In genomic region chr11:43486141-43486540, GRCh38 we compare ENCODE assay signal across 30 cellular contexts.
DNase-seq lines count a peak whose midpoint lies in the region; ATAC-seq, FAIRE-seq and TF ChIP-seq lines count a peak whose summit lies in the region.
"Had no signal": no experiment of that assay in that cellular context is flagged by ENCODE, and none has a peak within 500 bp of the region (broad histone marks: within the 10 kb centered on the region; RNA-seq: fewer than 3 reads in every experiment).

No MANE protein-coding gene starts in this region.

- TF ChIP-seq CTCF in K562 (IDR thresholded peaks at IDR 0.05 in 2 of 3, conservative IDR thresholded peaks at IDR 0.05 in 1 of 3; ENCODE audit: insufficient read depth in 2 of 3, low read depth in 1 of 3, low read length in 3 of 3) (no peak), foreskin keratinocyte (conservative IDR thresholded peaks at IDR 0.05) (no peak)

- peaks cover 0 to 2% (median 0%) of the 10 kb centered on the region in 6 donors for H3K9me3 Mint-ChIP-seq in immature natural killer cell

- no peaks in the 10 kb centered on the region for H3K9me3 ChIP-seq in K562 (replicated peaks; ENCODE audit: control insufficient read depth, insufficient read depth, low read depth, low read length)
- H3K9me3 ChIP-seq: ovary, SJCRH30, tibial artery had no signal

- no peak for TF ChIP-seq EP300 in K562 (IDR thresholded peaks at IDR 0.05; ENCODE audit: low read length)

- peaks cover 0 to 1% (median 0%) of the 10 kb centered on the region in 3 donors for H3K27me3 Mint-ChIP-seq in immature natural killer cell (ENCODE audit: low read depth in 3 of 3)
- H3K27me3 Mint-ChIP-seq: activated naive CD8-positive, alpha-beta T cell treated with anti-CD3 and anti-CD28 coated beads for 36 hours had no signal

- no peak for ATAC-seq in K562
- peak; percentile 61 for ATAC-seq in foreskin keratinocyte
- ATAC-seq in GM18870 (IDR thresholded peaks at IDR 0.05; ENCODE audit: unreplicated experiment) = no peak
- ATAC-seq: activated CD8-positive, alpha-beta T cell treated with anti-CD3 and anti-CD28 coated beads, Interleukin-2, amount 10 ng/mL, durations not matched to agents 7 days and 5 days; HCT116; heart right ventricle had no signal

- H3K4me2 ChIP-seq in K562 (ENCODE audit: insufficient read depth, low read length) = no peak overlapping the region
- H3K4me2 ChIP-seq: BLaER1 had no signal

- H3K27me3 ChIP-seq in K562 (ENCODE audit: control insufficient read depth in 2 of 2, insufficient read depth in 2 of 2, low read length in 2 of 2) = no peaks in the 10 kb centered on the region
- H3K27me3 ChIP-seq in foreskin keratinocyte = no peaks in the 10 kb centered on the region
- H3K27me3 ChIP-seq: BLaER1, heart right ventricle, ovary, SJCRH30, tibial artery had no signal

- no peaks in the 10 kb centered on the region for H4K20me1 ChIP-seq in K562 (replicated peaks; ENCODE audit: control insufficient read depth, insufficient read depth, low read length)
- H4K20me1 ChIP-seq: BLaER1 had no signal

- in situ Hi-C loops in K562 (cut with MboI) = no loop called here

- H3K4me1 Mint-ChIP-seq in immature natural killer cell = peaks cover 3 to 6% of the 10 kb centered on the region in 2 donors
- H3K4me1 Mint-ChIP-seq: activated naive CD8-positive, alpha-beta T cell treated with anti-CD3 and anti-CD28 coated beads for 36 hours had no signal

- no TSS peak for BruUV-seq in K562 (replicated peaks; lab: Mats Ljungman, UMichigan)

- 55% methylated on average over 5 of the region's 6 CpGs for WGBS in K562 (ENCODE audit: insufficient coverage, low coverage, missing lambda C conversion rate)

- no peak overlapping the region for H3K4me3 ChIP-seq in K562
- H3K4me3 ChIP-seq: BLaER1, heart right ventricle, lung, ovary, SJCRH30, tibial artery had no signal

- TF ChIP-seq RAD21 in K562 (CRISPR knock-in tag; conservative IDR thresholded peaks at IDR 0.05 in 1 of 2, IDR thresholded peaks at IDR 0.05 in 1 of 2) = no peak

- no peaks in the 10 kb centered on the region for H3K4me1 ChIP-seq in K562 (replicated peaks in 1 of 2; ENCODE audit: control insufficient read depth in 2 of 2, insufficient read depth in 2 of 2, low read length in 2 of 2)
- H3K4me1 ChIP-seq in foreskin keratinocyte = no peaks in the 10 kb centered on the region
- H3K4me1 ChIP-seq: heart right ventricle, SJCRH30, tibial artery had no signal

- H3K27ac Mint-ChIP-seq in immature natural killer cell = no peak overlapping the region
- H3K27ac Mint-ChIP-seq: activated CD8-positive, alpha-beta T cell treated with anti-CD3 and anti-CD28 coated beads, Interleukin-2, amount 10 ng/mL, durations not matched to agents 7 days and 5 days; activated naive CD8-positive, alpha-beta T cell treated with anti-CD3 and anti-CD28 coated beads for 36 hours; nephron progenitor cell had no signal

- H3K9me1 ChIP-seq in K562 (ENCODE audit: control insufficient read depth, insufficient read depth, low read length) = no peaks in the 10 kb centered on the region

- H2AFZ ChIP-seq in K562 (ENCODE audit: low read depth, low read length) = no peak overlapping the region

- no peak overlapping the region for H3K9ac ChIP-seq in K562 (ENCODE audit: insufficient read depth in 1 of 2, low read depth in 2 of 2, low read length in 2 of 2)
- H3K9ac ChIP-seq: BLaER1 had no signal

- CTCF ChIA-PET in K562 (lab: Yijun Ruan, JAX; ENCODE audit: low intra/inter-chr PET ratio) = no interaction called here

- H3K27ac ChIP-seq in K562 (ENCODE audit: extremely low read depth, low read depth, low read length) = no peak overlapping the region
- H3K27ac ChIP-seq in foreskin keratinocyte = no peak overlapping the region
- H3K27ac ChIP-seq: BLaER1, heart right ventricle, ovary, SJCRH30, tibial artery had no signal

- POLR2A ChIA-PET in K562 (lab: Yijun Ruan, JAX) = interaction anchor here (0.6 to 1.1 kb wide), 2 partner anchors 88 to 1546 kb away, joined by 3 read pairs; no protein-coding TSS in a partner anchor

- DNase-seq in Daoy (ENCODE audit: low read depth) = peak; percentile 24
- DNase-seq in HT1080 (ENCODE audit: low read depth) = peak; percentile 77
- peak in 1 of 4 experiments; percentile 7 for DNase-seq in K562 (ENCODE audit: extremely low read depth in 1 of 4, low spot score in 3 of 4)
- DNase-seq in foreskin keratinocyte = peak in 1 of 2 donors; percentile 31
- no peak for DNase-seq in immature natural killer cell
- no peak for DNase-seq in dedifferentiated amniotic fluid mesenchymal stem cell (ENCODE audit: extremely low spot score)
- DNase-seq: activated CD4-positive, CD25-positive, alpha-beta regulatory T cell treated with anti-CD3 and anti-CD28 coated beads, Interleukin-2, amount 50 U/mL, for 72 hours; activated CD8-positive, alpha-beta T cell treated with anti-CD3 and anti-CD28 coated beads, Interleukin-2, amount 10 ng/mL, durations not matched to agents 7 days and 5 days; activated effector memory CD4-positive, alpha-beta T cell treated with Interleukin-2 at 50 U/mL for 16 hours; activated naive CD8-positive, alpha-beta T cell treated with anti-CD3 and anti-CD28 coated beads for 36 hours; cerebellar nuclear complex; effector CD4-positive, alpha-beta T cell; foreskin melanocyte; heart right ventricle; NCI-H1092; NCI-H187 treated with DMSO at 0.1 percent for 48 hours; NCI-H69; nephron progenitor cell; ovary; SJCRH30; small intestine; stimulated activated CD4-positive, alpha-beta T cell treated with anti-CD3 and anti-CD28 coated beads, Interleukin-1b, Interleukin-23, amount 100 ng/mL, for 48 hours; T-helper 1 cell; tibial artery had no signal

- TF ChIP-seq POLR2A in K562 (conservative IDR thresholded peaks at IDR 0.05) = no peak

- peaks cover 25% of the 10 kb centered on the region for H3K36me3 ChIP-seq in K562 (ENCODE audit: control insufficient read depth, insufficient read depth, low read length)
- H3K36me3 ChIP-seq: ovary had no signal

- intact Hi-C loops in K562 (cut with micrococcal nuclease) = no loop called here

- peaks cover 12 to 28% (median 18%) of the 10 kb centered on the region in 3 donors for H3K36me3 Mint-ChIP-seq in immature natural killer cell

- no peak overlapping the region for H3K4me3 Mint-ChIP-seq in immature natural killer cell
- H3K4me3 Mint-ChIP-seq: activated CD8-positive, alpha-beta T cell treated with anti-CD3 and anti-CD28 coated beads, Interleukin-2, amount 10 ng/mL, durations not matched to agents 7 days and 5 days; activated naive CD8-positive, alpha-beta T cell treated with anti-CD3 and anti-CD28 coated beads for 36 hours; nephron progenitor cell had no signal

- no peaks in the 10 kb centered on the region for H3K79me2 ChIP-seq in K562 (ENCODE audit: control insufficient read depth, insufficient read depth, low read length)

- no peak for FAIRE-seq in K562 (lab: Jason Lieb, UNC)
- FAIRE-seq: GM18507, small intestine, TTC549 had no signal

TF ChIP-seq in K562, 482 proteins besides CTCF, POLR2A, EP300 and RAD21:
- no peak for TF ChIP-seq HLTF (IDR thresholded peaks at IDR 0.05)
- peak; percentile 66 for TF ChIP-seq FOSL1 (tag; conservative IDR thresholded peaks at IDR 0.05)
- no peak for TF ChIP-seq THRAP3 (IDR thresholded peaks at IDR 0.05; ENCODE audit: borderline replicate concordance)
- no peak for TF ChIP-seq ETV1 (tag; conservative IDR thresholded peaks at IDR 0.05; ENCODE audit: low read depth)
- TF ChIP-seq EWSR1 (IDR thresholded peaks at IDR 0.05; ENCODE audit: borderline replicate concordance, low read depth, partially characterized antibody) = no peak
- no peak for TF ChIP-seq NRF1 (conservative IDR thresholded peaks at IDR 0.05 in 1 of 2, IDR thresholded peaks at IDR 0.05 in 1 of 2)
- peak; percentile 27; the same call in 1 of the 2 replicates for TF ChIP-seq ATF3 (IDR thresholded peaks at IDR 0.05)
- TF ChIP-seq ATF3 (CRISPR knock-in tag; conservative IDR thresholded peaks at IDR 0.05) = no peak
- TF ChIP-seq NFYB (IDR thresholded peaks at IDR 0.05; ENCODE audit: extremely low read depth, insufficient read length) = no peak
- TF ChIP-seq ZNF785 (CRISPR knock-in tag; IDR thresholded peaks at IDR 0.05) = no peak
- peak; percentile 46; the same call in 1 of the 2 replicates for TF ChIP-seq ZNF384 (IDR thresholded peaks at IDR 0.05; ENCODE audit: low read depth, low read length)
- TF ChIP-seq IRF9 (tag; IDR thresholded peaks at IDR 0.05) = no peak
- TF ChIP-seq ZNF444 (CRISPR knock-in tag; IDR thresholded peaks at IDR 0.05) = no peak
- TF ChIP-seq CEBPG (CRISPR knock-in tag; IDR thresholded peaks at IDR 0.05) = no peak
- TF ChIP-seq CEBPG (tag; conservative IDR thresholded peaks at IDR 0.05 in 1 of 2, IDR thresholded peaks at IDR 0.05 in 1 of 2) = peak in 1 of 2 experiments; percentile 73; a peak in 2 of 4 replicates
- TF ChIP-seq SREBF2 (CRISPR knock-in tag; IDR thresholded peaks at IDR 0.05) = no peak
- TF ChIP-seq ZC3H8 (IDR thresholded peaks at IDR 0.05) = no peak

Comparison
In these comparisons a context has a peak if more than half of its experiments do, and no peak if none do; other contexts are left out.
1. DNase-seq: peak in Daoy (single experiment) and HT1080 (single experiment); none in immature natural killer cell (0 of 3) and dedifferentiated amniotic fluid mesenchymal stem cell (single experiment).